In the genomic region with DNA sequence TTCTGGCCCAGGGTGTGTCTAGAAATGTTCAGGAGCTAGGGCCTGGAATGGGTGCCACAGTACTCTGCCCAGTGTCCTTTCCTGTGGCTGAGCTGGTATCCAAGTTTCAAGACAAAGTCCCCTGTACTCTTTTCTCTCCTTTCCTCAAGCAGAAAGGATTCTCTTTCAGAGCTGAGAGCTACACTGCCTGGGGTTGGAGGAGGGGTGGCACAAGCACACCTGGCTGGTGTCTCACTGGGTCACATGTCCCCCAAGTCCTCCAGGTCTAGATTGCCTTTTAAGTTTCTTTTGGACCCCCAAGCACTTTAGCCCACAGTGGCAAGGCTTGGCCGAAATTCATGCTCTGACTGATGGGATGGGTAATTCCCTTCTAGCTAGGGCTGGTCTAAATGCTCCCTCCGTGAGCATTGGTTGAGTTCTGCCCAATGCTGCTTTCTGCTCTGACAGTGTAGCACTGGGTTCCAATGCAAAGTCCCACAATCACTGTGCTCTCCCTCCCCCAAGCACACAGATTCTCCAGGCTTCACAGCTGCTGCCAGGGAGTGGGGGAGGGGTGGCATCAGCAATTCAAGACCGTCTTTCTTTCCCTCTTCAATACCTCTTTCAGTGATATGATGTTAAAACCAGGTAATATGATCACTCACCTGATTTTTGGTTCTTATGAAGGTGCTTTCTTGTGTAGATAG, we compare ENCODE assay signal across 1 cellular context.
TF ChIP-seq lines count a peak whose summit lies in the region.

No MANE protein-coding gene starts in this region.

TF ChIP-seq in WTC11, 78 proteins besides CTCF, POLR2A, EP300 and RAD21 (continued from another document):
- TF ChIP-seq ZNF281 (CRISPR knock-in tag; IDR thresholded peaks at IDR 0.05), result peak; percentile 61; the same call in 1 of the 2 replicates
TF ChIP-seq in WTC11: peak in this region for 2.
